1 cellular context compared by ENCODE assay signal in the genomic region with DNA sequence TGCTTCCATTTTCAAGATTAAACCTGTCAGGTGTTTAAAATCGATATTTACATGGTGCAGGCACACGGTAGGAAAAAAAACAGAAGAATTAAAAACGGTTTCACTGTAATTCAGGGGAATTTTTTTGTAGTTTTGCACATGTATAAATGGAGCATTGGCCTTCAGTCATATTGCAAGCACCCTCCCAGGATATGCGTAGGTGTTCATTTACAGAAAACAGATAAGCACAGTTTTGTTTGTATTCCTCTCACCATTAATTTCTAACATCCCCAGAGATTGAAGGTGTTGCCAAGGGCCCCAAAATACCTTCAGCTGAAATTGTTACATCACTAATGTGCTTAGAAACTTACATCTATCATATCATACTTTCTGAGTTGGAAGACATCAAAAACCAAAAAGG.
TF ChIP-seq lines count a peak whose summit lies in the region.

No MANE protein-coding gene starts in this region.

TF ChIP-seq in GM12878, 131 proteins besides CTCF, POLR2A, EP300 and RAD21 (continued from another document and continues in another):
- TF ChIP-seq, protein P1, sequence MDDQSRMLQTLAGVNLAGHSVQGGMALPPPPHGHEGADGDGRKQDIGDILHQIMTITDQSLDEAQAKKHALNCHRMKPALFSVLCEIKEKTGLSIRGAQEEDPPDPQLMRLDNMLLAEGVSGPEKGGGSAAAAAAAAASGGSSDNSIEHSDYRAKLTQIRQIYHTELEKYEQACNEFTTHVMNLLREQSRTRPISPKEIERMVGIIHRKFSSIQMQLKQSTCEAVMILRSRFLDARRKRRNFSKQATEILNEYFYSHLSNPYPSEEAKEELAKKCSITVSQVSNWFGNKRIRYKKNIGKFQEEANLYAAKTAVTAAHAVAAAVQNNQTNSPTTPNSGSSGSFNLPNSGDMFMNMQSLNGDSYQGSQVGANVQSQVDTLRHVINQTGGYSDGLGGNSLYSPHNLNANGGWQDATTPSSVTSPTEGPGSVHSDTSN (IDR thresholded peaks at IDR 0.05; ENCODE audit: insufficient replicate concordance, low read depth, low read length), result no peak
- TF ChIP-seq DPF2 (IDR thresholded peaks at IDR 0.05) (0 out of 2 replicates have a peak, but pooled peaks have one; percentile 12), ZNF622 (IDR thresholded peaks at IDR 0.05) (no peak), IKZF1 (conservative IDR thresholded peaks at IDR 0.05) (0 out of 2 replicates have a peak, but pooled peaks have one; percentile 33), KDM1A (IDR thresholded peaks at IDR 0.05; ENCODE audit: borderline replicate concordance) (no peak), MTA3 (IDR thresholded peaks at IDR 0.05; ENCODE audit: borderline replicate concordance, low read length) (no peak), CREB1 (IDR thresholded peaks at IDR 0.05; ENCODE audit: low read depth) (no peak), ZNF24 (IDR thresholded peaks at IDR 0.05) (no peak), NRF1 (conservative IDR thresholded peaks at IDR 0.05; ENCODE audit: low read depth, low read length) (no peak), NR2C2 (IDR thresholded peaks at IDR 0.05; ENCODE audit: borderline replicate concordance, control insufficient read depth, insufficient read length, low read depth) (no peak), NBN (IDR thresholded peaks at IDR 0.05) (no peak), SUPT20H (IDR thresholded peaks at IDR 0.05; ENCODE audit: borderline replicate concordance, control insufficient read depth, low read depth, low read length) (no peak), HDGF (IDR thresholded peaks at IDR 0.05) (no peak), ASH2L (IDR thresholded peaks at IDR 0.05; ENCODE audit: borderline replicate concordance, low read depth) (no peak), NR2F1 (conservative IDR thresholded peaks at IDR 0.05) (no peak), ETV6 (conservative IDR thresholded peaks at IDR 0.05 in 1 of 2, IDR thresholded peaks at IDR 0.05 in 1 of 2; ENCODE audit: borderline replicate concordance in 1 of 2, low read depth in 1 of 2) (no peak), JUNB (IDR thresholded peaks at IDR 0.05) (0 out of 2 replicates have a peak, but pooled peaks have one; percentile 13), SMC3 (IDR thresholded peaks at IDR 0.05; ENCODE audit: borderline replicate concordance, low read length) (no peak), CHD2 (IDR thresholded peaks at IDR 0.05; ENCODE audit: borderline replicate concordance, low read depth, low read length) (no peak), ZSCAN29 (IDR thresholded peaks at IDR 0.05) (0 out of 2 replicates have a peak, but pooled peaks have one; percentile 33), MEF2B (IDR thresholded peaks at IDR 0.05; ENCODE audit: partially characterized antibody, poor library complexity, severe bottlenecking) (peak; percentile 39), HCFC1 (IDR thresholded peaks at IDR 0.05; ENCODE audit: low read length) (no peak), KLF5 (IDR thresholded peaks at IDR 0.05; ENCODE audit: partially characterized antibody) (no peak), SREBF1 (IDR thresholded peaks at IDR 0.05; ENCODE audit: low read length) (no peak)
- TF ChIP-seq, protein P2, sequence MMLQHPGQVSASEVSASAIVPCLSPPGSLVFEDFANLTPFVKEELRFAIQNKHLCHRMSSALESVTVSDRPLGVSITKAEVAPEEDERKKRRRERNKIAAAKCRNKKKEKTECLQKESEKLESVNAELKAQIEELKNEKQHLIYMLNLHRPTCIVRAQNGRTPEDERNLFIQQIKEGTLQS (IDR thresholded peaks at IDR 0.05; ENCODE audit: borderline replicate concordance, extremely low read depth, low read depth, low read length), result no peak
- TF ChIP-seq, protein P3, sequence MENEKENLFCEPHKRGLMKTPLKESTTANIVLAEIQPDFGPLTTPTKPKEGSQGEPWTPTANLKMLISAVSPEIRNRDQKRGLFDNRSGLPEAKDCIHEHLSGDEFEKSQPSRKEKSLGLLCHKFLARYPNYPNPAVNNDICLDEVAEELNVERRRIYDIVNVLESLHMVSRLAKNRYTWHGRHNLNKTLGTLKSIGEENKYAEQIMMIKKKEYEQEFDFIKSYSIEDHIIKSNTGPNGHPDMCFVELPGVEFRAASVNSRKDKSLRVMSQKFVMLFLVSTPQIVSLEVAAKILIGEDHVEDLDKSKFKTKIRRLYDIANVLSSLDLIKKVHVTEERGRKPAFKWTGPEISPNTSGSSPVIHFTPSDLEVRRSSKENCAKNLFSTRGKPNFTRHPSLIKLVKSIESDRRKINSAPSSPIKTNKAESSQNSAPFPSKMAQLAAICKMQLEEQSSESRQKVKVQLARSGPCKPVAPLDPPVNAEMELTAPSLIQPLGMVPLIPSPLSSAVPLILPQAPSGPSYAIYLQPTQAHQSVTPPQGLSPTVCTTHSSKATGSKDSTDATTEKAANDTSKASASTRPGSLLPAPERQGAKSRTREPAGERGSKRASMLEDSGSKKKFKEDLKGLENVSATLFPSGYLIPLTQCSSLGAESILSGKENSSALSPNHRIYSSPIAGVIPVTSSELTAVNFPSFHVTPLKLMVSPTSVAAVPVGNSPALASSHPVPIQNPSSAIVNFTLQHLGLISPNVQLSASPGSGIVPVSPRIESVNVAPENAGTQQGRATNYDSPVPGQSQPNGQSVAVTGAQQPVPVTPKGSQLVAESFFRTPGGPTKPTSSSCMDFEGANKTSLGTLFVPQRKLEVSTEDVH (IDR thresholded peaks at IDR 0.05; ENCODE audit: low read depth, partially characterized antibody), result no peak
- TF ChIP-seq, protein P4, sequence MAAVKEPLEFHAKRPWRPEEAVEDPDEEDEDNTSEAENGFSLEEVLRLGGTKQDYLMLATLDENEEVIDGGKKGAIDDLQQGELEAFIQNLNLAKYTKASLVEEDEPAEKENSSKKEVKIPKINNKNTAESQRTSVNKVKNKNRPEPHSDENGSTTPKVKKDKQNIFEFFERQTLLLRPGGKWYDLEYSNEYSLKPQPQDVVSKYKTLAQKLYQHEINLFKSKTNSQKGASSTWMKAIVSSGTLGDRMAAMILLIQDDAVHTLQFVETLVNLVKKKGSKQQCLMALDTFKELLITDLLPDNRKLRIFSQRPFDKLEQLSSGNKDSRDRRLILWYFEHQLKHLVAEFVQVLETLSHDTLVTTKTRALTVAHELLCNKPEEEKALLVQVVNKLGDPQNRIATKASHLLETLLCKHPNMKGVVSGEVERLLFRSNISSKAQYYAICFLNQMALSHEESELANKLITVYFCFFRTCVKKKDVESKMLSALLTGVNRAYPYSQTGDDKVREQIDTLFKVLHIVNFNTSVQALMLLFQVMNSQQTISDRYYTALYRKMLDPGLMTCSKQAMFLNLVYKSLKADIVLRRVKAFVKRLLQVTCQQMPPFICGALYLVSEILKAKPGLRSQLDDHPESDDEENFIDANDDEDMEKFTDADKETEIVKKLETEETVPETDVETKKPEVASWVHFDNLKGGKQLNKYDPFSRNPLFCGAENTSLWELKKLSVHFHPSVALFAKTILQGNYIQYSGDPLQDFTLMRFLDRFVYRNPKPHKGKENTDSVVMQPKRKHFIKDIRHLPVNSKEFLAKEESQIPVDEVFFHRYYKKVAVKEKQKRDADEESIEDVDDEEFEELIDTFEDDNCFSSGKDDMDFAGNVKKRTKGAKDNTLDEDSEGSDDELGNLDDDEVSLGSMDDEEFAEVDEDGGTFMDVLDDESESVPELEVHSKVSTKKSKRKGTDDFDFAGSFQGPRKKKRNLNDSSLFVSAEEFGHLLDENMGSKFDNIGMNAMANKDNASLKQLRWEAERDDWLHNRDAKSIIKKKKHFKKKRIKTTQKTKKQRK (IDR thresholded peaks at IDR 0.05; ENCODE audit: low read depth, low read length), result no peak
- TF ChIP-seq, protein P5, sequence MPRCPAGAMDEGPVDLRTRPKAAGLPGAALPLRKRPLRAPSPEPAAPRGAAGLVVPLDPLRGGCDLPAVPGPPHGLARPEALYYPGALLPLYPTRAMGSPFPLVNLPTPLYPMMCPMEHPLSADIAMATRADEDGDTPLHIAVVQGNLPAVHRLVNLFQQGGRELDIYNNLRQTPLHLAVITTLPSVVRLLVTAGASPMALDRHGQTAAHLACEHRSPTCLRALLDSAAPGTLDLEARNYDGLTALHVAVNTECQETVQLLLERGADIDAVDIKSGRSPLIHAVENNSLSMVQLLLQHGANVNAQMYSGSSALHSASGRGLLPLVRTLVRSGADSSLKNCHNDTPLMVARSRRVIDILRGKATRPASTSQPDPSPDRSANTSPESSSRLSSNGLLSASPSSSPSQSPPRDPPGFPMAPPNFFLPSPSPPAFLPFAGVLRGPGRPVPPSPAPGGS (IDR thresholded peaks at IDR 0.05; ENCODE audit: borderline replicate concordance, insufficient read depth, low read depth, low read length, poor library complexity, severe bottlenecking), result no peak
- TF ChIP-seq, protein P6, sequence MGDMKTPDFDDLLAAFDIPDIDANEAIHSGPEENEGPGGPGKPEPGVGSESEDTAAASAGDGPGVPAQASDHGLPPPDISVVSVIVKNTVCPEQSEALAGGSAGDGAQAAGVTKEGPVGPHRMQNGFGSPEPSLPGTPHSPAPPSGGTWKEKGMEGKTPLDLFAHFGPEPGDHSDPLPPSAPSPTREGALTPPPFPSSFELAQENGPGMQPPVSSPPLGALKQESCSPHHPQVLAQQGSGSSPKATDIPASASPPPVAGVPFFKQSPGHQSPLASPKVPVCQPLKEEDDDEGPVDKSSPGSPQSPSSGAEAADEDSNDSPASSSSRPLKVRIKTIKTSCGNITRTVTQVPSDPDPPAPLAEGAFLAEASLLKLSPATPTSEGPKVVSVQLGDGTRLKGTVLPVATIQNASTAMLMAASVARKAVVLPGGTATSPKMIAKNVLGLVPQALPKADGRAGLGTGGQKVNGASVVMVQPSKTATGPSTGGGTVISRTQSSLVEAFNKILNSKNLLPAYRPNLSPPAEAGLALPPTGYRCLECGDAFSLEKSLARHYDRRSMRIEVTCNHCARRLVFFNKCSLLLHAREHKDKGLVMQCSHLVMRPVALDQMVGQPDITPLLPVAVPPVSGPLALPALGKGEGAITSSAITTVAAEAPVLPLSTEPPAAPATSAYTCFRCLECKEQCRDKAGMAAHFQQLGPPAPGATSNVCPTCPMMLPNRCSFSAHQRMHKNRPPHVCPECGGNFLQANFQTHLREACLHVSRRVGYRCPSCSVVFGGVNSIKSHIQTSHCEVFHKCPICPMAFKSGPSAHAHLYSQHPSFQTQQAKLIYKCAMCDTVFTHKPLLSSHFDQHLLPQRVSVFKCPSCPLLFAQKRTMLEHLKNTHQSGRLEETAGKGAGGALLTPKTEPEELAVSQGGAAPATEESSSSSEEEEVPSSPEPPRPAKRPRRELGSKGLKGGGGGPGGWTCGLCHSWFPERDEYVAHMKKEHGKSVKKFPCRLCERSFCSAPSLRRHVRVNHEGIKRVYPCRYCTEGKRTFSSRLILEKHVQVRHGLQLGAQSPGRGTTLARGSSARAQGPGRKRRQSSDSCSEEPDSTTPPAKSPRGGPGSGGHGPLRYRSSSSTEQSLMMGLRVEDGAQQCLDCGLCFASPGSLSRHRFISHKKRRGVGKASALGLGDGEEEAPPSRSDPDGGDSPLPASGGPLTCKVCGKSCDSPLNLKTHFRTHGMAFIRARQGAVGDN (IDR thresholded peaks at IDR 0.05), result 0 out of 2 replicates have a peak, but pooled peaks have one; percentile 19
- TF ChIP-seq, protein P7, sequence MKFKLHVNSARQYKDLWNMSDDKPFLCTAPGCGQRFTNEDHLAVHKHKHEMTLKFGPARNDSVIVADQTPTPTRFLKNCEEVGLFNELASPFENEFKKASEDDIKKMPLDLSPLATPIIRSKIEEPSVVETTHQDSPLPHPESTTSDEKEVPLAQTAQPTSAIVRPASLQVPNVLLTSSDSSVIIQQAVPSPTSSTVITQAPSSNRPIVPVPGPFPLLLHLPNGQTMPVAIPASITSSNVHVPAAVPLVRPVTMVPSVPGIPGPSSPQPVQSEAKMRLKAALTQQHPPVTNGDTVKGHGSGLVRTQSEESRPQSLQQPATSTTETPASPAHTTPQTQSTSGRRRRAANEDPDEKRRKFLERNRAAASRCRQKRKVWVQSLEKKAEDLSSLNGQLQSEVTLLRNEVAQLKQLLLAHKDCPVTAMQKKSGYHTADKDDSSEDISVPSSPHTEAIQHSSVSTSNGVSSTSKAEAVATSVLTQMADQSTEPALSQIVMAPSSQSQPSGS (IDR thresholded peaks at IDR 0.05; ENCODE audit: low read length), result no peak
- TF ChIP-seq, protein P8, sequence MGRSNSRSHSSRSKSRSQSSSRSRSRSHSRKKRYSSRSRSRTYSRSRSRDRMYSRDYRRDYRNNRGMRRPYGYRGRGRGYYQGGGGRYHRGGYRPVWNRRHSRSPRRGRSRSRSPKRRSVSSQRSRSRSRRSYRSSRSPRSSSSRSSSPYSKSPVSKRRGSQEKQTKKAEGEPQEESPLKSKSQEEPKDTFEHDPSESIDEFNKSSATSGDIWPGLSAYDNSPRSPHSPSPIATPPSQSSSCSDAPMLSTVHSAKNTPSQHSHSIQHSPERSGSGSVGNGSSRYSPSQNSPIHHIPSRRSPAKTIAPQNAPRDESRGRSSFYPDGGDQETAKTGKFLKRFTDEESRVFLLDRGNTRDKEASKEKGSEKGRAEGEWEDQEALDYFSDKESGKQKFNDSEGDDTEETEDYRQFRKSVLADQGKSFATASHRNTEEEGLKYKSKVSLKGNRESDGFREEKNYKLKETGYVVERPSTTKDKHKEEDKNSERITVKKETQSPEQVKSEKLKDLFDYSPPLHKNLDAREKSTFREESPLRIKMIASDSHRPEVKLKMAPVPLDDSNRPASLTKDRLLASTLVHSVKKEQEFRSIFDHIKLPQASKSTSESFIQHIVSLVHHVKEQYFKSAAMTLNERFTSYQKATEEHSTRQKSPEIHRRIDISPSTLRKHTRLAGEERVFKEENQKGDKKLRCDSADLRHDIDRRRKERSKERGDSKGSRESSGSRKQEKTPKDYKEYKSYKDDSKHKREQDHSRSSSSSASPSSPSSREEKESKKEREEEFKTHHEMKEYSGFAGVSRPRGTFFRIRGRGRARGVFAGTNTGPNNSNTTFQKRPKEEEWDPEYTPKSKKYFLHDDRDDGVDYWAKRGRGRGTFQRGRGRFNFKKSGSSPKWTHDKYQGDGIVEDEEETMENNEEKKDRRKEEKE (IDR thresholded peaks at IDR 0.05), result no peak
- TF ChIP-seq, protein P9, sequence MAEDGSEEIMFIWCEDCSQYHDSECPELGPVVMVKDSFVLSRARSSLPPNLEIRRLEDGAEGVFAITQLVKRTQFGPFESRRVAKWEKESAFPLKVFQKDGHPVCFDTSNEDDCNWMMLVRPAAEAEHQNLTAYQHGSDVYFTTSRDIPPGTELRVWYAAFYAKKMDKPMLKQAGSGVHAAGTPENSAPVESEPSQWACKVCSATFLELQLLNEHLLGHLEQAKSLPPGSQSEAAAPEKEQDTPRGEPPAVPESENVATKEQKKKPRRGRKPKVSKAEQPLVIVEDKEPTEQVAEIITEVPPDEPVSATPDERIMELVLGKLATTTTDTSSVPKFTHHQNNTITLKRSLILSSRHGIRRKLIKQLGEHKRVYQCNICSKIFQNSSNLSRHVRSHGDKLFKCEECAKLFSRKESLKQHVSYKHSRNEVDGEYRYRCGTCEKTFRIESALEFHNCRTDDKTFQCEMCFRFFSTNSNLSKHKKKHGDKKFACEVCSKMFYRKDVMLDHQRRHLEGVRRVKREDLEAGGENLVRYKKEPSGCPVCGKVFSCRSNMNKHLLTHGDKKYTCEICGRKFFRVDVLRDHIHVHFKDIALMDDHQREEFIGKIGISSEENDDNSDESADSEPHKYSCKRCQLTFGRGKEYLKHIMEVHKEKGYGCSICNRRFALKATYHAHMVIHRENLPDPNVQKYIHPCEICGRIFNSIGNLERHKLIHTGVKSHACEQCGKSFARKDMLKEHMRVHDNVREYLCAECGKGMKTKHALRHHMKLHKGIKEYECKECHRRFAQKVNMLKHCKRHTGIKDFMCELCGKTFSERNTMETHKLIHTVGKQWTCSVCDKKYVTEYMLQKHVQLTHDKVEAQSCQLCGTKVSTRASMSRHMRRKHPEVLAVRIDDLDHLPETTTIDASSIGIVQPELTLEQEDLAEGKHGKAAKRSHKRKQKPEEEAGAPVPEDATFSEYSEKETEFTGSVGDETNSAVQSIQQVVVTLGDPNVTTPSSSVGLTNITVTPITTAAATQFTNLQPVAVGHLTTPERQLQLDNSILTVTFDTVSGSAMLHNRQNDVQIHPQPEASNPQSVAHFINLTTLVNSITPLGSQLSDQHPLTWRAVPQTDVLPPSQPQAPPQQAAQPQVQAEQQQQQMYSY (CRISPR knock-in tag; IDR thresholded peaks at IDR 0.05), result no peak
